8 cellular contexts compared by ENCODE assay signal in the genomic region with DNA sequence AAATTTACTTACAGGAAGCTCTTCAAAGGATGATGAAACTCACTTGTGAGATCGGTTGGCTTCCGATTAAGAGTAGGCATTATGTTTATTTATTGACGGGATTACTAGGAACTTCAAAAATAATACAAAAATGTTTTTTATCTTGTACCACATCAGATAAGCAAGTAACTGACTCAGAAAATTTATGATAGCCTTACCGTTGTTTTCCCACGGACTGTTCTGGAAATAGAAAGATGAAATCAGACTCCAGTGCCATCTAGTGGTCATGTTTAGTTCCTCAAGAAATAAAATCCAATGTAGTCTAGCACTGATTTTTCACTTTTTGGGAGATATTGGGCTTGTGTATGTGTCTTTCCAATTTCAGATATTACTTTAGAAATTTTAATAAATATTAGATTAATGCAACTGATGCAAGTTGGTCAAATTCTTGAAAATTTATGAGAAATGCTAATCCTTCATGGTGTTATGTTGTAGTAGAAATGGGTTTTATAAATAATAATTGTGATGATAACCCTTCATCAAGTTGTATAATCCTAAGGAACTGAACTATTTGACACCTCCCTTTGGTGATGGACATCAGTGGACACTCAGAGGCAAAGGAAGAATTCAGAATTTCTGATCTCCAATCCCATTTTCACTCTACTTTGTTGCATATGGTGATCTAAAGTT.
DNase-seq lines count a peak whose midpoint lies in the region; ATAC-seq, FAIRE-seq and TF ChIP-seq lines count a peak whose summit lies in the region.

No MANE protein-coding gene starts in this region.

- no peak overlapping the region for H2AFZ ChIP-seq in GM12878 (ENCODE audit: control insufficient read depth, low read depth, low read length)

- SMC1A ChIA-PET in GM12878 (lab: Charles Lee; ENCODE audit: uncharacterized antibody, unreplicated experiment) = interaction anchor here (1.1 kb wide), 1 partner anchor 467 kb away, joined by 3 read pairs; no protein-coding TSS in a partner anchor

- no peak for TF ChIP-seq EP300 in GM12878 (IDR thresholded peaks at IDR 0.05; ENCODE audit: borderline replicate concordance in 1 of 2, control insufficient read depth in 1 of 2, low read depth in 2 of 2, low read length in 2 of 2)

- RAD21 ChIA-PET in GM12878 (lab: Charles Lee; ENCODE audit: unreplicated experiment) = interaction anchor here (1.4 kb wide), 1 partner anchor 144 kb away, joined by 9 read pairs; no protein-coding TSS in a partner anchor

- H3K9me3 ChIP-seq in GM12878 (replicated peaks; ENCODE audit: control insufficient read depth, insufficient read depth, low read length) = peaks cover 7% of the 10 kb centered on the region

- no peaks in the 10 kb centered on the region for H3K36me3 ChIP-seq in GM12878 (ENCODE audit: control insufficient read depth in 2 of 2, insufficient read depth in 2 of 2, low read length in 1 of 2)

- DNase-seq in AG20443 (ENCODE audit: low spot score) (peak; percentile 38), NCI-H460 (ENCODE audit: extremely low read depth, low read depth) (peak; percentile 74), GM12878 (ENCODE audit: low read depth, low spot score) (no peak), inferior parietal cortex (ENCODE audit: extremely low spot score) (peak; percentile 86), superior temporal gyrus (ENCODE audit: extremely low spot score) (peak; percentile 92)

- TF ChIP-seq RAD21 in GM12878 (IDR thresholded peaks at IDR 0.05; ENCODE audit: insufficient read depth, low read depth, low read length) = peak; percentile 59

- H3K4me2 ChIP-seq in GM12878 (ENCODE audit: control insufficient read depth, insufficient read depth) = no peak overlapping the region

- H3K4me3 ChIP-seq in GM12878 = no peak overlapping the region

- CTCF ChIA-PET in GM12878 (lab: Yijun Ruan, JAX) = interaction anchor here (0.7 to 2.3 kb wide), 11 partner anchors 13 to 635 kb away, joined by 3 to 20 read pairs (median 3); no protein-coding TSS in a partner anchor

- no peaks in the 10 kb centered on the region for H4K20me1 ChIP-seq in GM12878 (ENCODE audit: control insufficient read depth, insufficient read depth)

- TF ChIP-seq POLR2A in GM12878 (IDR thresholded peaks at IDR 0.05; ENCODE audit: low read depth, low read length) = no peak

- no peak overlapping the region for H3K27ac ChIP-seq in GM12878 (ENCODE audit: control insufficient read depth, insufficient read depth)

- POLR2A ChIA-PET in GM12878 (lab: Charles Lee) = no interaction called here

- WGBS in GM12878 (ENCODE audit: insufficient coverage, insufficient replicate concordance, low lambda C conversion rate, missing lambda C conversion rate) = 2% methylated on average over 5 of the region's 5 CpGs

- H3K27me3 ChIP-seq in GM12878 (replicated peaks in 1 of 2; ENCODE audit: control insufficient read depth in 2 of 2, insufficient read depth in 2 of 2, low read length in 1 of 2) = no peaks in the 10 kb centered on the region

- BruUV-seq in GM12878 (replicated peaks; lab: Mats Ljungman, UMichigan) = no TSS peak

- intact Hi-C loops in GM12878 (cut with micrococcal nuclease; ENCODE audit: unreplicated experiment) = loop anchor here (1.0 to 10.0 kb wide), 5 partner anchors 46 to 960 kb away; no protein-coding TSS in a partner anchor

- H3K4me1 ChIP-seq in GM12878 (ENCODE audit: control insufficient read depth, insufficient read depth, low read length) = peaks cover 14% of the 10 kb centered on the region; the same call in 1 of the 2 replicates

- in situ Hi-C loops in GM12878 (cut with MboI) = loop anchor here (10.0 kb wide), 1 partner anchor 470 kb away; no protein-coding TSS in a partner anchor

- H3K79me2 ChIP-seq in GM12878 (ENCODE audit: control insufficient read depth, insufficient read depth, low read length) = no peaks in the 10 kb centered on the region

- peak; percentile 76 for FAIRE-seq in GM12878 (lab: Jason Lieb, UNC)

- no peak for ATAC-seq in GM12878
- no peak for ATAC-seq in HG03159 (IDR thresholded peaks at IDR 0.05; ENCODE audit: unreplicated experiment)
- ATAC-seq in GM18909 (IDR thresholded peaks at IDR 0.05; ENCODE audit: poor library complexity, unreplicated experiment) = no peak

- peak; percentile 48 for TF ChIP-seq CTCF in GM12874 (IDR thresholded peaks at IDR 0.05; ENCODE audit: insufficient read depth, low read depth, low read length)
- TF ChIP-seq CTCF in GM12878 (IDR thresholded peaks at IDR 0.05 in 2 of 3, conservative IDR thresholded peaks at IDR 0.05 in 1 of 3; ENCODE audit: control insufficient read depth in 2 of 3, extremely low read depth in 1 of 3, insufficient read depth in 1 of 3, low read depth in 3 of 3, low read length in 3 of 3) = peak; percentile 53 to 62 (median 60); a peak in 5 of 6 replicates

- no peak overlapping the region for H3K9ac ChIP-seq in GM12878 (ENCODE audit: control insufficient read depth, insufficient read depth, low read length)

TF ChIP-seq in GM12878, 131 proteins besides CTCF, POLR2A, EP300 and RAD21:
- TF ChIP-seq, protein P1, sequence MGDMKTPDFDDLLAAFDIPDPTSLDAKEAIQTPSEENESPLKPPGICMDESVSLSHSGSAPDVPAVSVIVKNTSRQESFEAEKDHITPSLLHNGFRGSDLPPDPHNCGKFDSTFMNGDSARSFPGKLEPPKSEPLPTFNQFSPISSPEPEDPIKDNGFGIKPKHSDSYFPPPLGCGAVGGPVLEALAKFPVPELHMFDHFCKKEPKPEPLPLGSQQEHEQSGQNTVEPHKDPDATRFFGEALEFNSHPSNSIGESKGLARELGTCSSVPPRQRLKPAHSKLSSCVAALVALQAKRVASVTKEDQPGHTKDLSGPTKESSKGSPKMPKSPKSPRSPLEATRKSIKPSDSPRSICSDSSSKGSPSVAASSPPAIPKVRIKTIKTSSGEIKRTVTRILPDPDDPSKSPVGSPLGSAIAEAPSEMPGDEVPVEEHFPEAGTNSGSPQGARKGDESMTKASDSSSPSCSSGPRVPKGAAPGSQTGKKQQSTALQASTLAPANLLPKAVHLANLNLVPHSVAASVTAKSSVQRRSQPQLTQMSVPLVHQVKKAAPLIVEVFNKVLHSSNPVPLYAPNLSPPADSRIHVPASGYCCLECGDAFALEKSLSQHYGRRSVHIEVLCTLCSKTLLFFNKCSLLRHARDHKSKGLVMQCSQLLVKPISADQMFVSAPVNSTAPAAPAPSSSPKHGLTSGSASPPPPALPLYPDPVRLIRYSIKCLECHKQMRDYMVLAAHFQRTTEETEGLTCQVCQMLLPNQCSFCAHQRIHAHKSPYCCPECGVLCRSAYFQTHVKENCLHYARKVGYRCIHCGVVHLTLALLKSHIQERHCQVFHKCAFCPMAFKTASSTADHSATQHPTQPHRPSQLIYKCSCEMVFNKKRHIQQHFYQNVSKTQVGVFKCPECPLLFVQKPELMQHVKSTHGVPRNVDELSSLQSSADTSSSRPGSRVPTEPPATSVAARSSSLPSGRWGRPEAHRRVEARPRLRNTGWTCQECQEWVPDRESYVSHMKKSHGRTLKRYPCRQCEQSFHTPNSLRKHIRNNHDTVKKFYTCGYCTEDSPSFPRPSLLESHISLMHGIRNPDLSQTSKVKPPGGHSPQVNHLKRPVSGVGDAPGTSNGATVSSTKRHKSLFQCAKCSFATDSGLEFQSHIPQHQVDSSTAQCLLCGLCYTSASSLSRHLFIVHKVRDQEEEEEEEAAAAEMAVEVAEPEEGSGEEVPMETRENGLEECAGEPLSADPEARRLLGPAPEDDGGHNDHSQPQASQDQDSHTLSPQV (IDR thresholded peaks at IDR 0.05) = 0 out of 2 replicates have a peak, but pooled peaks have one; percentile 39
- TF ChIP-seq IRF4 (IDR thresholded peaks at IDR 0.05; ENCODE audit: low read depth, low read length) = no peak
- peak; percentile 57; the same call in 1 of the 2 replicates for TF ChIP-seq SMC3 (IDR thresholded peaks at IDR 0.05; ENCODE audit: borderline replicate concordance, low read length)
